In genomic region chr11:61765550-61766253, GRCh38 we compare ENCODE assay signal across 24 cellular contexts.
"Had no signal": no experiment of that assay in that cellular context is flagged by ENCODE, and none has a peak within 500 bp of the region (broad histone marks: within the 10 kb centered on the region; RNA-seq: fewer than 3 reads in every experiment).

No MANE protein-coding gene starts in this region.

- H3K4me3 Mint-ChIP-seq: activated B cell treated with CpG ODN at 0.5 μM for 24 hours; activated CD4-positive, alpha-beta memory T cell treated with anti-CD3 and anti-CD28 coated beads for 36 hours; activated naive CD8-positive, alpha-beta T cell treated with anti-CD3 and anti-CD28 coated beads for 36 hours; central memory CD8-positive, alpha-beta T cell; memory B cell; naive thymus-derived CD8-positive, alpha-beta T cell had no signal

- H3K27ac ChIP-seq: colonic mucosa, left lung, neutrophil, parathyroid adenoma, tibial artery had no signal

- H3K36me3 ChIP-seq: colonic mucosa, left lung, neutrophil, tibial artery had no signal

- DNase-seq: activated B cell treated with CpG ODN at 0.5 μM for 24 hours; activated CD4-positive, alpha-beta memory T cell treated with anti-CD3 and anti-CD28 coated beads for 36 hours; activated CD4-positive, alpha-beta T cell treated with anti-CD3 and anti-CD28 coated beads for 4 hours; activated naive CD8-positive, alpha-beta T cell treated with anti-CD3 and anti-CD28 coated beads for 36 hours; amygdala; colonic mucosa; erythroblast; foreskin melanocyte; glutamatergic neuron; naive thymus-derived CD8-positive, alpha-beta T cell; stimulated activated CD4-positive, alpha-beta T cell treated with anti-CD3 and anti-CD28 coated beads, Interleukin-4, amount 100 ng/mL, for 1 hour; T-helper 1 cell; T-helper 9 cell; tibial artery had no signal

- H3K9me3 ChIP-seq: body of pancreas, colonic mucosa, left lung, neutrophil, tibial artery had no signal

- H3K4me3 ChIP-seq: body of pancreas, colonic mucosa, left lung, smooth muscle cell, tibial artery had no signal

- H3K36me3 Mint-ChIP-seq: activated CD4-positive, alpha-beta memory T cell treated with anti-CD3 and anti-CD28 coated beads for 36 hours; activated naive CD8-positive, alpha-beta T cell treated with anti-CD3 and anti-CD28 coated beads for 36 hours; memory B cell; naive thymus-derived CD8-positive, alpha-beta T cell had no signal

- H3K9me3 Mint-ChIP-seq: activated B cell treated with CpG ODN at 0.5 μM for 24 hours; activated CD4-positive, alpha-beta memory T cell treated with anti-CD3 and anti-CD28 coated beads for 36 hours; activated naive CD8-positive, alpha-beta T cell treated with anti-CD3 and anti-CD28 coated beads for 36 hours; central memory CD8-positive, alpha-beta T cell; memory B cell; naive thymus-derived CD8-positive, alpha-beta T cell had no signal

- H3K4me1 ChIP-seq: colonic mucosa, left lung, parathyroid adenoma, tibial artery had no signal

- H3K27me3 ChIP-seq: body of pancreas, colonic mucosa had no signal

- H3K9ac ChIP-seq: parathyroid adenoma had no signal

- H3K4me1 Mint-ChIP-seq: activated B cell treated with CpG ODN at 0.5 μM for 24 hours; activated naive CD8-positive, alpha-beta T cell treated with anti-CD3 and anti-CD28 coated beads for 36 hours; central memory CD8-positive, alpha-beta T cell; memory B cell; naive thymus-derived CD8-positive, alpha-beta T cell had no signal

- ATAC-seq: body of pancreas; naive thymus-derived CD8-positive, alpha-beta T cell; sciatic nerve had no signal

- FAIRE-seq: endometrium, keratinocyte had no signal

- H3K27me3 Mint-ChIP-seq: activated naive CD8-positive, alpha-beta T cell treated with anti-CD3 and anti-CD28 coated beads for 36 hours had no signal

- H3K27ac Mint-ChIP-seq: activated B cell treated with CpG ODN at 0.5 μM for 24 hours; activated CD4-positive, alpha-beta memory T cell treated with anti-CD3 and anti-CD28 coated beads for 36 hours; activated naive CD8-positive, alpha-beta T cell treated with anti-CD3 and anti-CD28 coated beads for 36 hours; memory B cell; naive thymus-derived CD8-positive, alpha-beta T cell had no signal
